13 cellular contexts compared by ENCODE assay signal in genomic region chr7:48637382-48637781, GRCh38.
A peak's percentile ranks its signal among the peaks of the same experiment; 100 is the strongest.
DNase-seq lines count a peak whose midpoint lies in the region; ATAC-seq and TF ChIP-seq lines count a peak whose summit lies in the region.
"Had no signal": no experiment of that assay in that cellular context is flagged by ENCODE, and none has a peak within 500 bp of the region (broad histone marks: within the 10 kb centered on the region; RNA-seq: fewer than 3 reads in every experiment).

No MANE protein-coding gene starts in this region.

- H3K27ac ChIP-seq in fibroblast of lung (ENCODE audit: insufficient read depth, low read length), result no peak overlapping the region
- H3K27ac ChIP-seq: esophagus squamous epithelium, Peyer's patch had no signal

- intact Hi-C loops in head of caudate nucleus (cut with DNase I), result no loop called here

- no peak overlapping the region for H3K4me2 ChIP-seq in fibroblast of lung (ENCODE audit: extremely low read depth, insufficient read depth, low read length)

- H3K79me2 ChIP-seq in fibroblast of lung (ENCODE audit: control insufficient read depth, insufficient read depth, low read length), result no peaks in the 10 kb centered on the region

- TF ChIP-seq CTCF in fibroblast of lung (conservative IDR thresholded peaks at IDR 0.05 in 1 of 2, IDR thresholded peaks at IDR 0.05 in 1 of 2; ENCODE audit: low read depth in 1 of 2, low read length in 2 of 2), result no peak

- no peaks in the 10 kb centered on the region for H3K36me3 ChIP-seq in fibroblast of lung (ENCODE audit: control insufficient read depth, insufficient read depth, low read length)
- H3K36me3 ChIP-seq: esophagus squamous epithelium, Peyer's patch had no signal

- no peak for ATAC-seq in GM19452 (IDR thresholded peaks at IDR 0.05; ENCODE audit: unreplicated experiment)

- no peaks in the 10 kb centered on the region for H3K27me3 ChIP-seq in fibroblast of lung (ENCODE audit: control insufficient read depth, insufficient read depth, low read length)
- H3K27me3 ChIP-seq: esophagus squamous epithelium, Peyer's patch had no signal

- DNase-seq in DMS153 treated with DMSO at 0.1 percent for 48 hours (lab: John Stamatoyannopoulos, UW; ENCODE audit: unreplicated experiment) (peak; percentile 94), HCEC 1CT (peak; percentile 22), NCI-H69 (lab: John Stamatoyannopoulos, UW) (peak; percentile 80), fibroblast of lung (ENCODE audit: low read depth in 2 of 2) (peak; percentile 2 to 37), head of caudate nucleus (no peak), NCI-H2107 treated with DMSO at 0.1 percent for 48 hours (lab: John Stamatoyannopoulos, UW; ENCODE audit: unreplicated experiment) (no peak)
- no peak for DNase-seq in activated effector memory CD4-positive, alpha-beta T cell treated with Interleukin-2 at 50 U/mL for 16 hours
- DNase-seq: activated naive CD4-positive, alpha-beta T cell treated with anti-CD3 and anti-CD28 coated beads, Interleukin-2, amount 50 U/mL, for 16 hours; esophagus squamous epithelium; GF-D8; NCI-H187 treated with DMSO at 0.1 percent for 48 hours; Peyer's patch had no signal

- H3K9ac ChIP-seq in fibroblast of lung (ENCODE audit: insufficient read depth, low read length), result no peak overlapping the region

- H3K4me3 ChIP-seq in fibroblast of lung (replicated peaks in 1 of 4; ENCODE audit: control extremely low read depth in 1 of 4, insufficient read depth in 1 of 4, low read depth in 3 of 4, low read length in 4 of 4), result no peak overlapping the region
- H3K4me3 ChIP-seq: esophagus squamous epithelium, Peyer's patch had no signal

- no peak overlapping the region for H2AFZ ChIP-seq in fibroblast of lung (ENCODE audit: low read length)

- H4K20me1 ChIP-seq in fibroblast of lung (ENCODE audit: control insufficient read depth, extremely low read depth, insufficient read depth, low read length), result no peaks in the 10 kb centered on the region

- no peaks in the 10 kb centered on the region for H3K9me3 ChIP-seq in fibroblast of lung (ENCODE audit: control insufficient read depth, insufficient read depth, low read depth, low read length)
- H3K9me3 ChIP-seq: esophagus squamous epithelium, Peyer's patch had no signal

- no peaks in the 10 kb centered on the region for H3K4me1 ChIP-seq in fibroblast of lung (ENCODE audit: control insufficient read depth, extremely low read depth, insufficient read depth, low read length)
- H3K4me1 ChIP-seq: Peyer's patch had no signal

Comparison
In these comparisons a context has a peak if more than half of its experiments do, and no peak if none do; other contexts are left out.
1. DNase-seq: peak in DMS153 treated with DMSO at 0.1 percent for 48 hours (single experiment), HCEC 1CT (single experiment), NCI-H69 (single experiment) and fibroblast of lung (2 of 2); none in activated effector memory CD4-positive, alpha-beta T cell treated with Interleukin-2 at 50 U/mL for 16 hours (single experiment), head of caudate nucleus (0 of 42) and NCI-H2107 treated with DMSO at 0.1 percent for 48 hours (single experiment).